In the genomic region with DNA sequence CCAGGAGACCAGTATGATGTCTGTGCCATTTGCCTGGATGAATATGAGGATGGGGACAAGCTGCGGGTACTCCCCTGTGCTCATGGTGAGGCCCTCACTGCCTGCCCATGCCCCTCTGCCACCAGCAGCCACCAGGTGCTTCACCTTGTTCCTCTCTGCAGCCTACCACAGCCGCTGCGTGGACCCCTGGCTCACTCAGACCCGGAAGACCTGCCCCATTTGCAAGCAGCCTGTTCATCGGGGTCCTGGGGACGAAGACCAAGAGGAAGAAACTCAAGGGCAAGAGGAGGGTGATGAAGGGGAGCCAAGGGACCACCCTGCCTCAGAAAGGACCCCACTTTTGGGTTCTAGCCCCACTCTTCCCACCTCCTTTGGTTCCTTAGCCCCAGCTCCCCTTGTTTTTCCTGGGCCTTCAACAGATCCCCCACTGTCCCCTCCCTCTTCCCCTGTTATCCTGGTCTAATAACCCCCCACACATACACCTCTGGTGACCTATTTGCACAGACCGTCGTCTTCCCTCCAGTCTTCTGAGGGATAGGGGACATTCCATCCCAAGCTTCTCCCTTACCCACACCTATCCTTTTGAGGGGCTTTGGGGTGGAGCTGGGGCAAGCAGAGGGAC, we compare ENCODE assay signal across 10 cellular contexts. TPM values are rescaled to one million over a fixed set of nuclear protein-coding genes. Genes with fewer than 3 reads are reported as not detected.
DNase-seq lines count a peak whose midpoint lies in the region; ATAC-seq, FAIRE-seq and TF ChIP-seq lines count a peak whose summit lies in the region.
"Had no signal": no experiment of that assay in that cellular context is flagged by ENCODE, and none has a peak within 500 bp of the region (broad histone marks: within the 10 kb centered on the region; RNA-seq: fewer than 3 reads in every experiment).

No MANE protein-coding gene starts in this region.

- no peak overlapping the region for H2AFZ ChIP-seq in HepG2 (ENCODE audit: low read length)

- peak overlapping the region; percentile 99 for H3K4me3 Mint-ChIP-seq in activated CD4-positive, alpha-beta T cell treated with anti-CD3 and anti-CD28 coated beads for 36 hours
- peak overlapping the region; percentile 91 for H3K4me3 Mint-ChIP-seq in activated T-helper 17 cell treated with anti-CD3 and anti-CD28 coated beads, Interleukin-2, amount 50 U/mL, for 72 hours

- H3K4me1 ChIP-seq in HepG2 (ENCODE audit: insufficient read depth, low read length) (peaks cover 38% of the 10 kb centered on the region), thoracic aorta (ENCODE audit: control insufficient read depth in 1 of 2, low read depth in 2 of 2) (peaks cover 30 to 60% of the 10 kb centered on the region in 2 donors)

- DNase-seq in activated CD4-positive, alpha-beta T cell treated with anti-CD3 and anti-CD28 coated beads for 36 hours = peak; percentile 63
- DNase-seq in activated CD4-positive, alpha-beta T cell treated with anti-CD3 and anti-CD28 coated beads for 1 hour = no peak
- DNase-seq in HepG2 (ENCODE audit: low spot score) (no peak), thoracic aorta (ENCODE audit: low spot score) (no peak), activated gamma-delta T cell (lab: John Stamatoyannopoulos, UW) (no peak), AG08395 (ENCODE audit: low spot score) (no peak)

- CTCF ChIA-PET in activated CD4-positive, alpha-beta T cell treated with anti-CD3 and anti-CD28 coated beads for 36 hours (lab: Charles Lee) = interaction anchor here (0.5 kb wide), 1 partner anchor 154 kb away, joined by 4 read pairs; no protein-coding TSS in a partner anchor
- CTCF ChIA-PET in HepG2 (lab: Yijun Ruan, JAX; ENCODE audit: low intra/inter-chr PET ratio, low total read pairs) = no interaction called here

- no peak; a peak in 1 of 4 replicates for TF ChIP-seq POLR2A in HepG2 (IDR thresholded peaks at IDR 0.05; ENCODE audit: insufficient read depth in 1 of 2, low read depth in 2 of 2, low read length in 2 of 2)

- H3K4me2 ChIP-seq in HepG2 (ENCODE audit: low read depth, low read length) = no peak overlapping the region

- POLR2A ChIA-PET in activated CD4-positive, alpha-beta T cell treated with anti-CD3 and anti-CD28 coated beads for 36 hours (lab: Charles Lee) = interaction anchor here (0.6 to 9.2 kb wide), 2 partner anchors 23 to 234 kb away, joined by 3 to 80 read pairs; partner anchors contain the start of genes ARRB2 and SPAG7
- POLR2A ChIA-PET in HepG2 (lab: Yijun Ruan, JAX) = interaction anchor here (1.6 to 10.0 kb wide), 2 partner anchors 22 to 24 kb away, joined by 6 to 273 read pairs; partner anchors contain the start of gene SPAG7

- H3K4me3 ChIP-seq in HepG2 (replicated peaks in 1 of 3; ENCODE audit: insufficient read depth in 1 of 3, low read depth in 2 of 3, low read length in 3 of 3) (no peak overlapping the region), thoracic aorta (peak overlapping the region; percentile 76)

- H3K27me3 ChIP-seq in HepG2 (ENCODE audit: control insufficient read depth in 1 of 2, insufficient read depth in 2 of 2, low read length in 2 of 2) (no peaks in the 10 kb centered on the region; a peak in 1 of 5 replicates), thoracic aorta (replicated peaks; ENCODE audit: insufficient read depth) (no peaks in the 10 kb centered on the region)

- peak overlapping the region; percentile 38 for H3K27ac ChIP-seq in HepG2 (ENCODE audit: extremely low read length, insufficient read depth, low read length)
- peak overlapping the region; percentile 73 to 97 for H3K27ac ChIP-seq in thoracic aorta

- peaks cover 47% of the 10 kb centered on the region for H3K4me1 Mint-ChIP-seq in activated CD4-positive, alpha-beta T cell treated with anti-CD3 and anti-CD28 coated beads for 36 hours
- peaks cover 40% of the 10 kb centered on the region for H3K4me1 Mint-ChIP-seq in activated T-helper 17 cell treated with anti-CD3 and anti-CD28 coated beads, Interleukin-2, amount 50 U/mL, for 72 hours

- no peak for ATAC-seq in activated CD4-positive, alpha-beta T cell treated with anti-CD3 and anti-CD28 coated beads for 36 hours
- ATAC-seq in activated T-helper 17 cell treated with anti-CD3 and anti-CD28 coated beads, Interleukin-2, amount 50 U/mL, for 72 hours (replicated peaks) = no peak
- ATAC-seq in HepG2 (no peak), thoracic aorta (ENCODE audit: insufficient number of reproducible peaks, low FRiP score, low read depth) (no peak), HG03565 (IDR thresholded peaks at IDR 0.05; ENCODE audit: unreplicated experiment) (no peak)

- H3K36me3 Mint-ChIP-seq in activated CD4-positive, alpha-beta T cell treated with anti-CD3 and anti-CD28 coated beads for 36 hours (ENCODE audit: low read depth) = peaks cover 77% of the 10 kb centered on the region
- peaks cover 88% of the 10 kb centered on the region for H3K36me3 Mint-ChIP-seq in activated T-helper 17 cell treated with anti-CD3 and anti-CD28 coated beads, Interleukin-2, amount 50 U/mL, for 72 hours (ENCODE audit: low read depth)

- intact Hi-C loops in activated CD4-positive, alpha-beta T cell treated with anti-CD3 and anti-CD28 coated beads for 36 hours (cut with DNase I, micrococcal nuclease) = loop anchor here (1.0 to 10.0 kb wide), 11 partner anchors 25 to 1698 kb away; partner anchors contain the start of genes ANKFY1 (in 1 of the 2), ATP2A3 (in 1 of the 2), GGT6 (in 1 of the 2) and HASPIN (in 1 of the 2)
- intact Hi-C loops in HepG2 (cut with micrococcal nuclease; ENCODE audit: unreplicated experiment) = no loop called here

- in situ Hi-C loops in HepG2 (cut with HindIII; ENCODE audit: extremely low pct_ligation_motif_present, low pct_unique_long_range_greater_than_20kb) = no loop called here

- TF ChIP-seq EP300 in HepG2 (IDR thresholded peaks at IDR 0.05; ENCODE audit: low read depth in 2 of 2, low read length in 2 of 2) (no peak), HepG2 (CRISPR knock-in tag; IDR thresholded peaks at IDR 0.05; ENCODE audit: borderline replicate concordance) (no peak)

- 82% methylated on average over 7 of the region's 8 CpGs for WGBS in HepG2 (ENCODE audit: low lambda C conversion rate)

- peaks cover 61% of the 10 kb centered on the region for H3K79me2 ChIP-seq in HepG2 (ENCODE audit: insufficient read depth, low read length)

- FAIRE-seq in HepG2 (lab: Jason Lieb, UNC) = no peak
- FAIRE-seq: colon had no signal

- peak overlapping the region; percentile 86 for H3K27ac Mint-ChIP-seq in activated CD4-positive, alpha-beta T cell treated with anti-CD3 and anti-CD28 coated beads for 36 hours
- peak overlapping the region; percentile 94 for H3K27ac Mint-ChIP-seq in activated T-helper 17 cell treated with anti-CD3 and anti-CD28 coated beads, Interleukin-2, amount 50 U/mL, for 72 hours

- no peak overlapping the region for H3K9ac ChIP-seq in HepG2 (ENCODE audit: insufficient read depth, low read depth, low read length)

- H3K9me3 Mint-ChIP-seq in activated CD4-positive, alpha-beta T cell treated with anti-CD3 and anti-CD28 coated beads for 36 hours (ENCODE audit: low read depth) = no peaks in the 10 kb centered on the region
- no peaks in the 10 kb centered on the region for H3K9me3 Mint-ChIP-seq in activated T-helper 17 cell treated with anti-CD3 and anti-CD28 coated beads, Interleukin-2, amount 50 U/mL, for 72 hours

- TF ChIP-seq RAD21 in HepG2 (CRISPR knock-in tag; IDR thresholded peaks at IDR 0.05) = no peak

- BruUV-seq in HepG2 (replicated peaks; lab: Mats Ljungman, UMichigan) = no TSS peak

- H3K9me3 ChIP-seq in HepG2 (ENCODE audit: low read length) (no peaks in the 10 kb centered on the region), thoracic aorta (no peaks in the 10 kb centered on the region)

- peaks cover 33% of the 10 kb centered on the region for H4K20me1 ChIP-seq in HepG2 (ENCODE audit: insufficient read depth, low read length)

- TF ChIP-seq CTCF in HepG2 (CRISPR knock-in tag; IDR thresholded peaks at IDR 0.05) = no peak
- no peak for TF ChIP-seq CTCF in thoracic aorta (IDR thresholded peaks at IDR 0.05)

- peaks cover 18 to 37% of the 10 kb centered on the region in 2 experiments for H3K36me3 ChIP-seq in HepG2 (replicated peaks in 1 of 2; ENCODE audit: control insufficient read depth in 1 of 2, insufficient read depth in 2 of 2, low read length in 2 of 2)
- peaks cover 6% of the 10 kb centered on the region for H3K36me3 ChIP-seq in thoracic aorta

- no peaks in the 10 kb centered on the region for H3K27me3 Mint-ChIP-seq in activated CD4-positive, alpha-beta T cell treated with anti-CD3 and anti-CD28 coated beads for 36 hours
- no peaks in the 10 kb centered on the region for H3K27me3 Mint-ChIP-seq in activated T-helper 17 cell treated with anti-CD3 and anti-CD28 coated beads, Interleukin-2, amount 50 U/mL, for 72 hours

RNA-seq across cellular contexts. Expression of gene PFN1, which starts 3.7 kb away (rescaled TPM):
- total RNA-seq in activated CD4-positive, alpha-beta T cell treated with anti-CD3 and anti-CD28 coated beads for 36 hours = 1,000 to 10,000 TPM; 1,809 to 1,911 TPM
- 1,000 to 10,000 TPM; 1,346 to 1,950 TPM for total RNA-seq in activated T-helper 17 cell treated with anti-CD3 and anti-CD28 coated beads, Interleukin-2, amount 50 U/mL, for 72 hours
- total RNA-seq in HepG2 (2016; rRNA removed; fragmentation: Illumina TruSeq; extraction: Trizol) = 494 and 520 TPM in 2 replicates
- 274 and 364 TPM in 2 replicates for total RNA-seq in HepG2 (2016; cell fraction: cytosol; rRNA removed; fragmentation: Illumina TruSeq; extraction: Trizol; ENCODE audit: low read depth)
- 482 and 502 TPM in 2 replicates for total RNA-seq in HepG2 (2016; cell fraction: insoluble cytoplasmic fraction; rRNA removed; fragmentation: Illumina TruSeq; extraction: Trizol)
- 274 and 390 TPM in 2 replicates for total RNA-seq in HepG2 (2016; cell fraction: membrane; rRNA removed; fragmentation: Illumina TruSeq; extraction: Trizol)
- total RNA-seq in HepG2 (2016; cell fraction: nucleus; rRNA removed; fragmentation: Illumina TruSeq; extraction: Trizol) = 166 and 182 TPM in 2 replicates
- 589 and 613 TPM in 2 replicates for polyA plus RNA-seq in HepG2 (2011; rRNA removed)
- polyA plus RNA-seq in HepG2 (2011; cell fraction: cytosol; rRNA removed) = 590 and 702 TPM in 2 replicates
- 303 and 324 TPM in 2 replicates for polyA plus RNA-seq in HepG2 (2011; cell fraction: nucleus; rRNA removed)
- polyA plus RNA-seq in HepG2 (2012) = 507 and 533 TPM in 2 replicates
- 515 and 664 TPM in 2 replicates for polyA plus RNA-seq in HepG2 (2016; cell fraction: cytosol; fragmentation: Illumina TruSeq; extraction: Trizol; ENCODE audit: low read depth)
- polyA plus RNA-seq in HepG2 (2016; cell fraction: insoluble cytoplasmic fraction; fragmentation: Illumina TruSeq; extraction: Trizol; ENCODE audit: low read depth) = 954 and 1,000 TPM in 2 replicates
- polyA plus RNA-seq in HepG2 (2016; cell fraction: membrane; fragmentation: Illumina TruSeq; extraction: Trizol; ENCODE audit: low read depth) = 494 and 571 TPM in 2 replicates
- polyA plus RNA-seq in HepG2 (2016; cell fraction: nucleus; fragmentation: Illumina TruSeq; extraction: Trizol; ENCODE audit: insufficient read depth, low read depth) = 485 and 521 TPM in 2 replicates
- polyA minus RNA-seq in HepG2 (2011; rRNA and poly(A)+ RNA removed; ENCODE audit: low replicate concordance) = 456 and 623 TPM in 2 replicates
- 408 and 605 TPM in 2 replicates for polyA minus RNA-seq in HepG2 (2011; cell fraction: cytosol; rRNA and poly(A)+ RNA removed)
- polyA minus RNA-seq in HepG2 (2011; cell fraction: nucleus; rRNA and poly(A)+ RNA removed) = 126 and 127 TPM in 2 replicates
- total RNA-seq in thoracic aorta = 1,000 to 10,000 TPM in 1 of 2 donors, 100 to 1,000 TPM in 1; 806 to 1,230 TPM

RNA-seq across cellular contexts. Expression of gene RNF167, which starts 4.6 kb away (rescaled TPM):
- total RNA-seq in activated CD4-positive, alpha-beta T cell treated with anti-CD3 and anti-CD28 coated beads for 36 hours = 100 to 1,000 TPM; 147 to 189 TPM
- total RNA-seq in activated T-helper 17 cell treated with anti-CD3 and anti-CD28 coated beads, Interleukin-2, amount 50 U/mL, for 72 hours = 100 to 1,000 TPM; 184 to 197 TPM
- 35.7 and 44.1 TPM in 2 replicates for total RNA-seq in HepG2 (2016; rRNA removed; fragmentation: Illumina TruSeq; extraction: Trizol)
- total RNA-seq in HepG2 (2016; cell fraction: cytosol; rRNA removed; fragmentation: Illumina TruSeq; extraction: Trizol; ENCODE audit: low read depth) = 16.6 and 21.0 TPM in 2 replicates
- total RNA-seq in HepG2 (2016; cell fraction: insoluble cytoplasmic fraction; rRNA removed; fragmentation: Illumina TruSeq; extraction: Trizol) = 35.1 and 40.1 TPM in 2 replicates
- total RNA-seq in HepG2 (2016; cell fraction: membrane; rRNA removed; fragmentation: Illumina TruSeq; extraction: Trizol) = 55.7 and 57.0 TPM in 2 replicates
- 35.7 and 36.1 TPM in 2 replicates for total RNA-seq in HepG2 (2016; cell fraction: nucleus; rRNA removed; fragmentation: Illumina TruSeq; extraction: Trizol)
- 45.4 and 49.9 TPM in 2 replicates for polyA plus RNA-seq in HepG2 (2011; rRNA removed)
- 56.8 and 59.9 TPM in 2 replicates for polyA plus RNA-seq in HepG2 (2011; cell fraction: cytosol; rRNA removed)
- 75.7 and 85.0 TPM in 2 replicates for polyA plus RNA-seq in HepG2 (2011; cell fraction: nucleus; rRNA removed)
- polyA plus RNA-seq in HepG2 (2012) = 54.2 and 62.3 TPM in 2 replicates
- polyA plus RNA-seq in HepG2 (2016; cell fraction: cytosol; fragmentation: Illumina TruSeq; extraction: Trizol; ENCODE audit: low read depth) = 28.1 and 30.9 TPM in 2 replicates
- 58.7 and 75.7 TPM in 2 replicates for polyA plus RNA-seq in HepG2 (2016; cell fraction: insoluble cytoplasmic fraction; fragmentation: Illumina TruSeq; extraction: Trizol; ENCODE audit: low read depth)
- 80.2 and 86.8 TPM in 2 replicates for polyA plus RNA-seq in HepG2 (2016; cell fraction: membrane; fragmentation: Illumina TruSeq; extraction: Trizol; ENCODE audit: low read depth)
- polyA plus RNA-seq in HepG2 (2016; cell fraction: nucleus; fragmentation: Illumina TruSeq; extraction: Trizol; ENCODE audit: insufficient read depth, low read depth) = 94.6 and 94.8 TPM in 2 replicates
- 83.4 and 279 TPM in 2 replicates for polyA minus RNA-seq in HepG2 (2011; rRNA and poly(A)+ RNA removed; ENCODE audit: low replicate concordance)
- polyA minus RNA-seq in HepG2 (2011; cell fraction: cytosol; rRNA and poly(A)+ RNA removed) = 40.3 and 46.3 TPM in 2 replicates
- polyA minus RNA-seq in HepG2 (2011; cell fraction: nucleus; rRNA and poly(A)+ RNA removed) = 27.2 and 33.9 TPM in 2 replicates
- total RNA-seq in thoracic aorta = 10 to 100 TPM; 32.4 to 38.3 TPM

RNA-seq across cellular contexts. Expression of gene SLC25A11, which starts 4.8 kb away (rescaled TPM):
- 10 to 100 TPM; 74.2 to 77.9 TPM for total RNA-seq in activated CD4-positive, alpha-beta T cell treated with anti-CD3 and anti-CD28 coated beads for 36 hours
- total RNA-seq in activated T-helper 17 cell treated with anti-CD3 and anti-CD28 coated beads, Interleukin-2, amount 50 U/mL, for 72 hours = 10 to 100 TPM; 54.7 to 68.5 TPM
- total RNA-seq in HepG2 (2016; rRNA removed; fragmentation: Illumina TruSeq; extraction: Trizol) (47.2 and 47.9 TPM in 2 replicates), thoracic aorta (10 to 100 TPM; 27.0 to 39.7 TPM)
- 22.1 and 25.5 TPM in 2 replicates for total RNA-seq in HepG2 (2016; cell fraction: cytosol; rRNA removed; fragmentation: Illumina TruSeq; extraction: Trizol; ENCODE audit: low read depth)
- 40.6 and 48.7 TPM in 2 replicates for total RNA-seq in HepG2 (2016; cell fraction: insoluble cytoplasmic fraction; rRNA removed; fragmentation: Illumina TruSeq; extraction: Trizol)
- total RNA-seq in HepG2 (2016; cell fraction: membrane; rRNA removed; fragmentation: Illumina TruSeq; extraction: Trizol) = 28.0 and 32.2 TPM in 2 replicates
- 21.3 and 23.1 TPM in 2 replicates for total RNA-seq in HepG2 (2016; cell fraction: nucleus; rRNA removed; fragmentation: Illumina TruSeq; extraction: Trizol)
- polyA plus RNA-seq in HepG2 (2011; rRNA removed) = 35.0 and 35.4 TPM in 2 replicates
- 31.3 and 45.3 TPM in 2 replicates for polyA plus RNA-seq in HepG2 (2011; cell fraction: cytosol; rRNA removed)
- 41.0 and 42.8 TPM in 2 replicates for polyA plus RNA-seq in HepG2 (2011; cell fraction: nucleus; rRNA removed)
- 19.7 and 27.6 TPM in 2 replicates for polyA plus RNA-seq in HepG2 (2012)
- 21.7 and 29.8 TPM in 2 replicates for polyA plus RNA-seq in HepG2 (2016; cell fraction: cytosol; fragmentation: Illumina TruSeq; extraction: Trizol; ENCODE audit: low read depth)
- polyA plus RNA-seq in HepG2 (2016; cell fraction: insoluble cytoplasmic fraction; fragmentation: Illumina TruSeq; extraction: Trizol; ENCODE audit: low read depth) = 44.9 and 50.2 TPM in 2 replicates
- 22.8 and 26.7 TPM in 2 replicates for polyA plus RNA-seq in HepG2 (2016; cell fraction: membrane; fragmentation: Illumina TruSeq; extraction: Trizol; ENCODE audit: low read depth)
- polyA plus RNA-seq in HepG2 (2016; cell fraction: nucleus; fragmentation: Illumina TruSeq; extraction: Trizol; ENCODE audit: insufficient read depth, low read depth) = 36.1 and 36.6 TPM in 2 replicates
- polyA minus RNA-seq in HepG2 (2011; rRNA and poly(A)+ RNA removed; ENCODE audit: low replicate concordance) = 77.5 and 91.1 TPM in 2 replicates
- polyA minus RNA-seq in HepG2 (2011; cell fraction: cytosol; rRNA and poly(A)+ RNA removed) = 17.0 and 18.5 TPM in 2 replicates
- 20.0 and 27.3 TPM in 2 replicates for polyA minus RNA-seq in HepG2 (2011; cell fraction: nucleus; rRNA and poly(A)+ RNA removed)

RNA-seq across cellular contexts. Expression of gene ENO3, which starts 6.3 kb away (rescaled TPM):
- total RNA-seq in activated CD4-positive, alpha-beta T cell treated with anti-CD3 and anti-CD28 coated beads for 36 hours = 10 to 100 TPM; 32.0 to 32.9 TPM
- total RNA-seq in activated T-helper 17 cell treated with anti-CD3 and anti-CD28 coated beads, Interleukin-2, amount 50 U/mL, for 72 hours = 10 to 100 TPM; 27.4 to 30.3 TPM
- total RNA-seq in HepG2 (2016; rRNA removed; fragmentation: Illumina TruSeq; extraction: Trizol) (59.8 and 68.2 TPM in 2 replicates), thoracic aorta (1 to 10 TPM; 2.5 to 2.7 TPM)
- 28.3 and 29.6 TPM in 2 replicates for total RNA-seq in HepG2 (2016; cell fraction: cytosol; rRNA removed; fragmentation: Illumina TruSeq; extraction: Trizol; ENCODE audit: low read depth)
- total RNA-seq in HepG2 (2016; cell fraction: insoluble cytoplasmic fraction; rRNA removed; fragmentation: Illumina TruSeq; extraction: Trizol) = 63.3 and 64.1 TPM in 2 replicates
- 24.9 and 26.4 TPM in 2 replicates for total RNA-seq in HepG2 (2016; cell fraction: membrane; rRNA removed; fragmentation: Illumina TruSeq; extraction: Trizol)
- total RNA-seq in HepG2 (2016; cell fraction: nucleus; rRNA removed; fragmentation: Illumina TruSeq; extraction: Trizol) = 60.8 and 62.5 TPM in 2 replicates
- 51.9 and 69.8 TPM in 2 replicates for polyA plus RNA-seq in HepG2 (2011; rRNA removed)
- 25.2 and 41.5 TPM in 2 replicates for polyA plus RNA-seq in HepG2 (2011; cell fraction: cytosol; rRNA removed)
- polyA plus RNA-seq in HepG2 (2011; cell fraction: nucleus; rRNA removed) = 315 and 418 TPM in 2 replicates
- polyA plus RNA-seq in HepG2 (2012) = 30.6 and 32.9 TPM in 2 replicates
- 29.4 and 30.6 TPM in 2 replicates for polyA plus RNA-seq in HepG2 (2016; cell fraction: cytosol; fragmentation: Illumina TruSeq; extraction: Trizol; ENCODE audit: low read depth)
- polyA plus RNA-seq in HepG2 (2016; cell fraction: insoluble cytoplasmic fraction; fragmentation: Illumina TruSeq; extraction: Trizol; ENCODE audit: low read depth) = 80.8 and 89.8 TPM in 2 replicates
- 21.3 and 21.5 TPM in 2 replicates for polyA plus RNA-seq in HepG2 (2016; cell fraction: membrane; fragmentation: Illumina TruSeq; extraction: Trizol; ENCODE audit: low read depth)
- polyA plus RNA-seq in HepG2 (2016; cell fraction: nucleus; fragmentation: Illumina TruSeq; extraction: Trizol; ENCODE audit: insufficient read depth, low read depth) = 236 and 244 TPM in 2 replicates
- 27.3 and 88.8 TPM in 2 replicates for polyA minus RNA-seq in HepG2 (2011; rRNA and poly(A)+ RNA removed; ENCODE audit: low replicate concordance)
- polyA minus RNA-seq in HepG2 (2011; cell fraction: cytosol; rRNA and poly(A)+ RNA removed) = 6.0 and 7.5 TPM in 2 replicates
- polyA minus RNA-seq in HepG2 (2011; cell fraction: nucleus; rRNA and poly(A)+ RNA removed) = 27.0 and 31.7 TPM in 2 replicates

RNA-seq across cellular contexts. Expression of gene GP1BA, which starts 12.6 kb away (rescaled TPM):
- not detected for total RNA-seq in activated CD4-positive, alpha-beta T cell treated with anti-CD3 and anti-CD28 coated beads for 36 hours
- total RNA-seq in activated T-helper 17 cell treated with anti-CD3 and anti-CD28 coated beads, Interleukin-2, amount 50 U/mL, for 72 hours = under 1 TPM in 1 of 2 donors, not detected in 1; 0.11 TPM
- total RNA-seq in HepG2 (2016; rRNA removed; fragmentation: Illumina TruSeq; extraction: Trizol) (not detected in 2 replicates), thoracic aorta (not detected)
- total RNA-seq in HepG2 (2016; cell fraction: cytosol; rRNA removed; fragmentation: Illumina TruSeq; extraction: Trizol; ENCODE audit: low read depth) = not detected in 2 replicates
- not detected in 2 replicates for total RNA-seq in HepG2 (2016; cell fraction: insoluble cytoplasmic fraction; rRNA removed; fragmentation: Illumina TruSeq; extraction: Trizol)
- not detected in 2 replicates for total RNA-seq in HepG2 (2016; cell fraction: membrane; rRNA removed; fragmentation: Illumina TruSeq; extraction: Trizol)
- not detected in 2 replicates for total RNA-seq in HepG2 (2016; cell fraction: nucleus; rRNA removed; fragmentation: Illumina TruSeq; extraction: Trizol)
- polyA plus RNA-seq in HepG2 (2011; rRNA removed) = not detected in 2 replicates
- not detected in 2 replicates for polyA plus RNA-seq in HepG2 (2011; cell fraction: cytosol; rRNA removed)
- not detected in 2 replicates for polyA plus RNA-seq in HepG2 (2011; cell fraction: nucleus; rRNA removed)
- polyA plus RNA-seq in HepG2 (2012) = 0.35 and 0.58 TPM in 2 replicates
- not detected in 2 replicates for polyA plus RNA-seq in HepG2 (2016; cell fraction: cytosol; fragmentation: Illumina TruSeq; extraction: Trizol; ENCODE audit: low read depth)
- not detected in 2 replicates for polyA plus RNA-seq in HepG2 (2016; cell fraction: insoluble cytoplasmic fraction; fragmentation: Illumina TruSeq; extraction: Trizol; ENCODE audit: low read depth)
- not detected in 2 replicates for polyA plus RNA-seq in HepG2 (2016; cell fraction: membrane; fragmentation: Illumina TruSeq; extraction: Trizol; ENCODE audit: low read depth)
- not detected in 2 replicates for polyA plus RNA-seq in HepG2 (2016; cell fraction: nucleus; fragmentation: Illumina TruSeq; extraction: Trizol; ENCODE audit: insufficient read depth, low read depth)
- not detected in 2 replicates for polyA minus RNA-seq in HepG2 (2011; rRNA and poly(A)+ RNA removed; ENCODE audit: low replicate concordance)
- polyA minus RNA-seq in HepG2 (2011; cell fraction: cytosol; rRNA and poly(A)+ RNA removed) = not detected in 2 replicates
- not detected in 2 replicates for polyA minus RNA-seq in HepG2 (2011; cell fraction: nucleus; rRNA and poly(A)+ RNA removed)
- polyA plus RNA-seq: BJ had no signal
